In genomic region chrX:125291124-125291523, GRCh38 we compare ENCODE assay signal across 1 cellular context.
TF ChIP-seq lines count a peak whose summit lies in the region.

No MANE protein-coding gene starts in this region.

TF ChIP-seq in SK-N-SH treated with all-trans-retinoic acid at 6 μM for 48 hours, 23 proteins besides CTCF, POLR2A, EP300 and RAD21 (continued from another document):
- TF ChIP-seq POU6F1 (CRISPR knock-in tag; IDR thresholded peaks at IDR 0.05; ENCODE audit: borderline replicate concordance, low read depth) (no peak), TOX (CRISPR knock-in tag; IDR thresholded peaks at IDR 0.05; ENCODE audit: borderline replicate concordance) (no peak), ZNF565 (CRISPR knock-in tag; conservative IDR thresholded peaks at IDR 0.05; ENCODE audit: low read depth) (no peak), ZNF8 (CRISPR knock-in tag; IDR thresholded peaks at IDR 0.05) (no peak), ZFP30 (CRISPR knock-in tag; IDR thresholded peaks at IDR 0.05) (no peak)
